Comparison of ENCODE assay signal across 9 cellular contexts in genomic region chr13:79973533-79973963, GRCh38.
A peak's percentile ranks its signal among the peaks of the same experiment; 100 is the strongest.
DNase-seq lines count a peak whose midpoint lies in the region; ATAC-seq and TF ChIP-seq lines count a peak whose summit lies in the region.
"Had no signal": no experiment of that assay in that cellular context is flagged by ENCODE, and none has a peak within 500 bp of the region (broad histone marks: within the 10 kb centered on the region; RNA-seq: fewer than 3 reads in every experiment).

No MANE protein-coding gene starts in this region.

- TF ChIP-seq CTCF in body of pancreas (IDR thresholded peaks at IDR 0.05) = peak in 6 of 7 experiments; percentile 33 to 54 (median 42)
- peak; percentile 62 for TF ChIP-seq CTCF in neural crest cell (conservative IDR thresholded peaks at IDR 0.05)

- intact Hi-C loops in body of pancreas (cut with DNase I) = no loop called here

- H3K9me3 Mint-ChIP-seq in neural crest cell = peaks cover 29% of the 10 kb centered on the region

- peak; percentile 61 for DNase-seq in CMK (ENCODE audit: low read depth)
- DNase-seq in body of pancreas = peak in 2 of 4 donors; percentile 7 to 18
- no peak for DNase-seq in neural crest cell (ENCODE audit: low read depth, low spot score)
- no peak for DNase-seq in NCI-H2107 (lab: John Stamatoyannopoulos, UW)
- DNase-seq in midbrain (lab: John Stamatoyannopoulos, UW) = no peak
- no peak for DNase-seq in NCI-H187 (lab: John Stamatoyannopoulos, UW)

- H3K4me1 Mint-ChIP-seq in neural crest cell = no peaks in the 10 kb centered on the region
- H3K4me1 Mint-ChIP-seq: stimulated activated naive CD8-positive, alpha-beta T cell treated with anti-CD3 and anti-CD28 coated beads, Interleukin-15, amount 100 ng/mL, for 72 hours had no signal

- ATAC-seq in GM19438 (IDR thresholded peaks at IDR 0.05; ENCODE audit: low read depth, unreplicated experiment) (peak; percentile 95), HG03442 (IDR thresholded peaks at IDR 0.05; ENCODE audit: unreplicated experiment) (peak; percentile 92), body of pancreas (no peak)
- ATAC-seq: stimulated activated naive CD8-positive, alpha-beta T cell treated with anti-CD3 and anti-CD28 coated beads, Interleukin-15, amount 100 ng/mL, for 72 hours had no signal

- no peaks in the 10 kb centered on the region for H3K27me3 ChIP-seq in body of pancreas

- H3K4me3 ChIP-seq in body of pancreas = no peak overlapping the region

- H3K27ac Mint-ChIP-seq in neural crest cell (ENCODE audit: unreplicated experiment) = peak overlapping the region; percentile 61
- H3K27ac Mint-ChIP-seq: stimulated activated naive CD8-positive, alpha-beta T cell treated with anti-CD3 and anti-CD28 coated beads, Interleukin-15, amount 100 ng/mL, for 72 hours had no signal

- no peaks in the 10 kb centered on the region for H3K36me3 ChIP-seq in body of pancreas (replicated peaks in 1 of 2; ENCODE audit: insufficient read depth in 1 of 2, low read depth in 2 of 2)

- H3K36me3 Mint-ChIP-seq in neural crest cell (ENCODE audit: low read depth) = peaks cover 44% of the 10 kb centered on the region

- no peak overlapping the region for H3K27ac ChIP-seq in body of pancreas

- no peak for TF ChIP-seq POLR2A in body of pancreas (IDR thresholded peaks at IDR 0.05)

- no peaks in the 10 kb centered on the region for H3K4me1 ChIP-seq in body of pancreas

- no peak overlapping the region for H3K4me3 Mint-ChIP-seq in neural crest cell
- H3K4me3 Mint-ChIP-seq: stimulated activated naive CD8-positive, alpha-beta T cell treated with anti-CD3 and anti-CD28 coated beads, Interleukin-15, amount 100 ng/mL, for 72 hours had no signal

- 86 to 91% methylated on average over 4 of the region's 4 CpGs for WGBS in body of pancreas, 2 donors

- no peaks in the 10 kb centered on the region for H3K27me3 Mint-ChIP-seq in neural crest cell (ENCODE audit: low read depth)
- H3K27me3 Mint-ChIP-seq: stimulated activated naive CD8-positive, alpha-beta T cell treated with anti-CD3 and anti-CD28 coated beads, Interleukin-15, amount 100 ng/mL, for 72 hours had no signal

- no peaks in the 10 kb centered on the region for H3K9me3 ChIP-seq in body of pancreas
